16 cellular contexts compared by ENCODE assay signal in the genomic region with DNA sequence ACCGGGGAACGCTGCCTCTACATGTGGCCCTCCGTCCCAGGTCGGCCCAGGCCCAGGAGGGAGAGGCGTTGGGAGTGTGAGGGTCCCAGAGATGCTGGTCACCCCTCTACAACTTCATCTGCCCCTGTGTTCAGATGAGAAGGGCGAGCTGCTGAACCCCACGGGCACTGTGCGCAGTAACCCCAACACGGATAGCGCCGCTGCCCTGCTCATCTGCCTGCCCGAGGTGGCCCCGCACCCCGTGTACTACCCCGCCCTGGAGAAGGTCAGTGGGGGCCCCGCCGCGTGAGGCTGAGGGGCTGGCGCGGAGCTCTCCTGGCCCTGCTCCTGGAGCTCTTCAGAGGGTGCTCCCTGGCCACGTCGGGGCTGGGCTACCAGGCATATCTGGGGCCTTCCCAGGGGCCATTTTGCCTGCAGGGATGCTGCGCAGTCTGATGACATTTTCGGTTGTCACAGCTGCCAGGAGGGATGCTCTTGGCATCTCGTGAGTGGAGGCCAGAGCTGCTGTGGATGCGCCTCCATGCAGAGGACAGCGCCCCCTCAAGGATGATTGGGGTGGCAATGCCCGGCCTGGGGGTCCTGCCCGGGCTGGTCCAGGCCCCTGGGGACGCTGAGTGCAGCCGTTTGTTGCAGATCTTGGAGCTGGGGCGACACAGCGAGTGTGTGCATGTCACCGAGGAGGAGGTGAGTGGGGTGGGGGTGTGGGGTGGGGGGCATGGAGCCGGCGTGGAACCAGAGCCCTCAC.
A peak's percentile ranks its signal among the peaks of the same experiment; 100 is the strongest.
DNase-seq lines count a peak whose midpoint lies in the region; ATAC-seq, FAIRE-seq and TF ChIP-seq lines count a peak whose summit lies in the region.
"Had no signal": no experiment of that assay in that cellular context is flagged by ENCODE, and none has a peak within 500 bp of the region (broad histone marks: within the 10 kb centered on the region; RNA-seq: fewer than 3 reads in every experiment).

No MANE protein-coding gene starts in this region.

- H3K27ac Mint-ChIP-seq in IgD-negative memory B cell, result peak overlapping the region in 2 of 3 donors; percentile 43 to 95
- peak overlapping the region; percentile 79 for H3K27ac Mint-ChIP-seq in central memory CD8-positive, alpha-beta T cell (ENCODE audit: low read depth)

- FAIRE-seq in RCC 7860 (lab: Jason Lieb, UNC), result no peak
- FAIRE-seq: islet of Langerhans had no signal

- ATAC-seq in central memory CD8-positive, alpha-beta T cell (replicated peaks; ENCODE audit: extremely low read depth, poor library complexity, severe bottlenecking), result no peak
- ATAC-seq in GM18868 (IDR thresholded peaks at IDR 0.05; ENCODE audit: unreplicated experiment), result no peak

- peaks cover 2% of the 10 kb centered on the region for H3K36me3 Mint-ChIP-seq in IgD-negative memory B cell
- H3K36me3 Mint-ChIP-seq in central memory CD8-positive, alpha-beta T cell (ENCODE audit: insufficient read depth), result peaks cover 83% of the 10 kb centered on the region

- peaks cover 1% of the 10 kb centered on the region for H3K27me3 Mint-ChIP-seq in IgD-negative memory B cell
- H3K27me3 Mint-ChIP-seq in central memory CD8-positive, alpha-beta T cell, result no peaks in the 10 kb centered on the region

- peak; percentile 64 for DNase-seq in activated CD8-positive, alpha-beta memory T cell treated with anti-CD3 and anti-CD28 coated beads, Interleukin-2, amount 50 U/mL, for 48 hours
- no peak for DNase-seq in activated CD8-positive, alpha-beta memory T cell treated with anti-CD3 and anti-CD28 coated beads for 24 hours
- DNase-seq in central memory CD8-positive, alpha-beta T cell (ENCODE audit: low spot score in 2 of 2), result no peak
- DNase-seq in retinal pigment epithelial cell (ENCODE audit: low read depth) (no peak), CD1c-positive myeloid dendritic cell (ENCODE audit: extremely low spot score) (no peak), RCC 7860 (ENCODE audit: low spot score) (no peak)
- DNase-seq: brain microvascular endothelial cell; effector CD8-positive, alpha-beta T cell; foreskin melanocyte; NCI-H2029; NCI-H82; SJCRH30; stimulated activated CD4-positive, alpha-beta T cell treated with anti-CD3 and anti-CD28 coated beads, Interleukin-2, amount 100 ng/mL, for 24 hours had no signal

- H3K4me3 Mint-ChIP-seq in IgD-negative memory B cell, result no peak overlapping the region
- peak overlapping the region; percentile 55 for H3K4me3 Mint-ChIP-seq in central memory CD8-positive, alpha-beta T cell

- no peaks in the 10 kb centered on the region for H3K9me3 Mint-ChIP-seq in IgD-negative memory B cell
- H3K9me3 Mint-ChIP-seq in central memory CD8-positive, alpha-beta T cell, result no peaks in the 10 kb centered on the region

- H3K4me3 ChIP-seq in retinal pigment epithelial cell (ENCODE audit: low read length), result no peak overlapping the region
- H3K4me3 ChIP-seq: SJCRH30 had no signal

- peaks cover 13 to 16% (median 13%) of the 10 kb centered on the region in 3 donors for H3K4me1 Mint-ChIP-seq in IgD-negative memory B cell
- peaks cover 30% of the 10 kb centered on the region for H3K4me1 Mint-ChIP-seq in central memory CD8-positive, alpha-beta T cell

- peak; percentile 2 for TF ChIP-seq CTCF in retinal pigment epithelial cell (conservative IDR thresholded peaks at IDR 0.05; ENCODE audit: low read depth, low read length)
